8 cellular contexts compared by ENCODE assay signal in genomic region chr10:97426776-97427570, GRCh38. TPM values are rescaled to one million over a fixed set of nuclear protein-coding genes. Genes with fewer than 3 reads are reported as not detected.
DNase-seq lines count a peak whose midpoint lies in the region; ATAC-seq and FAIRE-seq lines count a peak whose summit lies in the region.

No MANE protein-coding gene starts in this region.

- H3K27ac ChIP-seq in stomach smooth muscle (ENCODE audit: low read length), result peak overlapping the region; percentile 76

- intact Hi-C loops in Right ventricle myocardium inferior (cut with DNase I) (loop anchor here (5.0 kb wide), 1 partner anchor 70 kb away; the partner anchor contains the start of genes MMS19 and UBTD1), cardiac septum (cut with DNase I) (loop anchor here (2.0 kb wide), 1 partner anchor 20 kb away; the partner anchor contains the start of genes EXOSC1 and ZDHHC16)

- peak overlapping the region; percentile 74 to 95 (median 89) for H3K27ac Mint-ChIP-seq in immature natural killer cell

- ATAC-seq in Right ventricle myocardium inferior, result no peak
- ATAC-seq in HG03108 (IDR thresholded peaks at IDR 0.05; ENCODE audit: unreplicated experiment), result no peak

- H3K27me3 ChIP-seq in adipocyte (replicated peaks; ENCODE audit: control insufficient read depth, insufficient read depth, low read length), result no peaks in the 10 kb centered on the region
- no peaks in the 10 kb centered on the region for H3K27me3 ChIP-seq in stomach smooth muscle (ENCODE audit: control insufficient read depth in 1 of 2, insufficient read depth in 2 of 2, low read length in 2 of 2)

- FAIRE-seq in urothelium cell line (lab: Jason Lieb, UNC), result no peak

- H3K36me3 Mint-ChIP-seq in immature natural killer cell, result peaks cover 2 to 7% (median 3%) of the 10 kb centered on the region in 3 donors

- H3K9me3 ChIP-seq in adipocyte (ENCODE audit: control insufficient read depth, low read length), result no peaks in the 10 kb centered on the region
- H3K9me3 ChIP-seq in stomach smooth muscle (ENCODE audit: control insufficient read depth in 2 of 2, low read length in 2 of 2), result no peaks in the 10 kb centered on the region

- peak overlapping the region; percentile 97 for H3K4me3 ChIP-seq in adipocyte (ENCODE audit: low read length)
- peak overlapping the region; percentile 91 to 93 for H3K4me3 ChIP-seq in stomach smooth muscle (ENCODE audit: low read length in 2 of 2)

- peaks cover 25% of the 10 kb centered on the region for H3K36me3 ChIP-seq in adipocyte (ENCODE audit: control insufficient read depth, insufficient read depth, low read length, severe bottlenecking)
- peaks cover 16 to 21% of the 10 kb centered on the region in 2 donors for H3K36me3 ChIP-seq in stomach smooth muscle (ENCODE audit: control insufficient read depth in 2 of 2, insufficient read depth in 2 of 2, low read length in 2 of 2)

- H3K4me1 ChIP-seq in adipocyte (ENCODE audit: control insufficient read depth, insufficient read depth, low read length), result peaks cover 40% of the 10 kb centered on the region
- peaks cover 20% of the 10 kb centered on the region for H3K4me1 ChIP-seq in stomach smooth muscle (ENCODE audit: control insufficient read depth, insufficient read depth, low read length)

- peak overlapping the region; percentile 98 for H3K9ac ChIP-seq in adipocyte (ENCODE audit: low read length)
- peak overlapping the region; percentile 75 to 90 for H3K9ac ChIP-seq in stomach smooth muscle (ENCODE audit: low read length in 2 of 2)

- H3K9me3 Mint-ChIP-seq in immature natural killer cell, result no peaks in the 10 kb centered on the region

- peaks cover 3 to 6% (median 5%) of the 10 kb centered on the region in 3 donors for H3K27me3 Mint-ChIP-seq in immature natural killer cell (ENCODE audit: low read depth in 3 of 3)

- peak overlapping the region; percentile 88 to 95 (median 92) for H3K4me3 Mint-ChIP-seq in immature natural killer cell

- peaks cover 33 to 39% of the 10 kb centered on the region in 2 donors for H3K4me1 Mint-ChIP-seq in immature natural killer cell

- peak; percentile 59 for DNase-seq in Right ventricle myocardium inferior (ENCODE audit: missing footprints)
- DNase-seq in cardiac septum (ENCODE audit: low spot score), result no peak
- DNase-seq in adipocyte (ENCODE audit: low read depth), result peak; percentile 51
- DNase-seq in immature natural killer cell, result no peak
- no peak for DNase-seq in cortex of kidney (lab: John Stamatoyannopoulos, UW)
- no peak for DNase-seq in urothelium cell line (ENCODE audit: low spot score)

RNA-seq across cellular contexts. Expression of gene PGAM1, which starts 1.0 kb away (rescaled TPM):
- total RNA-seq in Right ventricle myocardium inferior (220 TPM), cardiac septum (331 TPM)
- 100 to 1,000 TPM; 315 to 415 (median 316) TPM for polyA plus RNA-seq in immature natural killer cell

RNA-seq across cellular contexts. Expression of gene EXOSC1, which starts 18.8 kb away (rescaled TPM):
- total RNA-seq in Right ventricle myocardium inferior (18.2 TPM), cardiac septum (15.8 TPM)
- 10 to 100 TPM; 60.3 to 96.0 (median 66.8) TPM for polyA plus RNA-seq in immature natural killer cell

RNA-seq across cellular contexts. Expression of gene ZDHHC16, which starts 19.0 kb away (rescaled TPM):
- total RNA-seq in Right ventricle myocardium inferior (19.1 TPM), cardiac septum (25.5 TPM)
- 10 to 100 TPM; 19.9 to 38.5 (median 27.1) TPM for polyA plus RNA-seq in immature natural killer cell

RNA-seq across cellular contexts. Expression of gene RRP12, which starts 25.8 kb away (rescaled TPM):
- 13.8 TPM for total RNA-seq in Right ventricle myocardium inferior
- total RNA-seq in cardiac septum, result 23.5 TPM
- 1 to 10 TPM; 4.6 to 8.5 (median 7.0) TPM for polyA plus RNA-seq in immature natural killer cell

Comparison
In these comparisons a context has a peak if more than half of its experiments do, and no peak if none do; other contexts are left out.
1. DNase-seq: peak in Right ventricle myocardium inferior (single experiment) and adipocyte (single experiment); none in cardiac septum (single experiment), immature natural killer cell (0 of 3), cortex of kidney (single experiment) and urothelium cell line (single experiment).